8 cellular contexts compared by ENCODE assay signal in the genomic region with DNA sequence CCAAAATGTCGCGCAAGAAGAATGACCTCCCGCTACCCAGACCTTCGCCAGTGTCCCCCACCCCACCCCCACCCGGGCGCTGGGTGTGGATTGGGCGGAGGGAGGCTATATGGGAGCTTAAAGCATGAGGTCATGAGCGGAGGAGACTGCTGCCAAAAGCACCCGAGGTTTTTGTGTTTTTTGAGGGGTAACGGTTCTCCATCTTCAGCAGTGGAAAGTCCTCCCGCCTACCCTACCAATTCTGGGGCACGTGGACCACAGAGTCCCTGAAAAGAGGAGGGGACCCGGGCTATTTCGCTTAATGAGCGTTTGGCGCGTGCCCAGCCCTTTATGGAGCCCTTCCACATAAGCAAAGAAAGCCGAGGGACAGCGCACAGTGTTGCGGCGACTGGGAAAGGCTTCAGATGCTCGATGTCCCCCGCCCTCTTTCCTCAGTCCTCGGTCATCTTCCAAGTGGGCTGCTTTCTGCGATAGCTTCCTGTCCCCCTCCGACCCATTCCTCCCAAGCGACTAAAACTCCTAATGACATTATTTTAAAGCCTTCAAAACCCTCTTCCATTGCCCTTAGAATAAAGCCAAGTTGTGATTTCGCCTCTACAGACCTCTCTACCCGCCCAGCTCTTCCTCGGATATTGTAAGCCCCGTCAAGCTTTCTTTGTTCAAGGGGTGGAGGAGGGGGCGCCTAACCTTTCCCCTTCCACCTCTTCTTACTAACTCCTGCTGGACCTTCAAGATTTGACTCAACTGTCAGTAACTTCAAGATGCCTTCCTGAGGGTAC. TPM values are rescaled to one million over a fixed set of nuclear protein-coding genes. Genes with fewer than 3 reads are reported as not detected.
A peak's percentile ranks its signal among the peaks of the same experiment; 100 is the strongest.
DNase-seq lines count a peak whose midpoint lies in the region; TF ChIP-seq lines count a peak whose summit lies in the region.

No MANE protein-coding gene starts in this region.

- peaks cover 27% of the 10 kb centered on the region for H3K4me1 ChIP-seq in OCI-LY1 (ENCODE audit: insufficient read depth, low read length, severe bottlenecking)

- no peak overlapping the region for H3K27ac ChIP-seq in OCI-LY1 (ENCODE audit: low read depth, low read length, poor library complexity, severe bottlenecking)

- peaks cover 14% of the 10 kb centered on the region for H3K27me3 Mint-ChIP-seq in activated CD4-positive, alpha-beta T cell treated with anti-CD3 and anti-CD28 coated beads, Interleukin-2, amount 10 ng/mL, durations not matched to agents 7 days and 5 days
- H3K27me3 Mint-ChIP-seq in type B pancreatic cell, result peaks cover 3% of the 10 kb centered on the region

- no peak overlapping the region for H2AFZ ChIP-seq in OCI-LY1 (ENCODE audit: low read length)

- H3K9me3 Mint-ChIP-seq in activated CD4-positive, alpha-beta T cell treated with anti-CD3 and anti-CD28 coated beads, Interleukin-2, amount 10 ng/mL, durations not matched to agents 7 days and 5 days, result no peaks in the 10 kb centered on the region
- no peaks in the 10 kb centered on the region for H3K9me3 Mint-ChIP-seq in type B pancreatic cell

- no peaks in the 10 kb centered on the region for H3K9me2 ChIP-seq in OCI-LY1 (ENCODE audit: low read depth, low read length)

- H3K4me1 Mint-ChIP-seq in activated CD4-positive, alpha-beta T cell treated with anti-CD3 and anti-CD28 coated beads, Interleukin-2, amount 10 ng/mL, durations not matched to agents 7 days and 5 days, result peaks cover 25% of the 10 kb centered on the region
- peaks cover 27% of the 10 kb centered on the region for H3K4me1 Mint-ChIP-seq in type B pancreatic cell (ENCODE audit: unreplicated experiment)

- no peaks in the 10 kb centered on the region for H3F3A ChIP-seq in OCI-LY1 (ENCODE audit: insufficient read depth, low read length)

- peak overlapping the region; percentile 72 for H3K4me2 ChIP-seq in OCI-LY1 (ENCODE audit: low read length)

- H4K20me1 ChIP-seq in OCI-LY1 (ENCODE audit: insufficient read depth, low read length), result no peaks in the 10 kb centered on the region

- peaks cover 5% of the 10 kb centered on the region for H3K27me3 ChIP-seq in OCI-LY1 (ENCODE audit: insufficient read depth, low read length)

- no peaks in the 10 kb centered on the region for H3K36me3 ChIP-seq in OCI-LY1 (ENCODE audit: insufficient read depth, low read length)

- DNase-seq in activated CD4-positive, alpha-beta T cell treated with anti-CD3 and anti-CD28 coated beads, Interleukin-2, amount 10 ng/mL, durations not matched to agents 7 days and 5 days, result peak; percentile 18
- no peak for DNase-seq in activated CD4-positive, alpha-beta T cell treated with anti-CD3 and anti-CD28 coated beads, Interleukin-2, amount 50 U/mL, for 1 hour
- DNase-seq in dedifferentiated amniotic fluid mesenchymal stem cell (ENCODE audit: extremely low spot score), result peak; percentile 25
- peak; percentile 12 to 31 for DNase-seq in lung microvascular endothelial cell (ENCODE audit: low read depth in 2 of 2)
- no peak for DNase-seq in type B pancreatic cell (ENCODE audit: extremely low spot score, unreplicated experiment)
- DNase-seq in HPDE6-E6E7 (ENCODE audit: extremely low spot score), result no peak
- no peak for DNase-seq in GDM1 (lab: John Stamatoyannopoulos, UW)

- POLR2A ChIA-PET in activated CD4-positive, alpha-beta T cell treated with anti-CD3 and anti-CD28 coated beads, Interleukin-2, amount 10 ng/mL, durations not matched to agents 7 days and 5 days (lab: Charles Lee), result no interaction called here

- H3K9ac ChIP-seq in OCI-LY1 (ENCODE audit: low read length), result no peak overlapping the region; the same call in 1 of the 2 replicates

- H3K79me2 ChIP-seq in OCI-LY1 (ENCODE audit: insufficient read depth, low read length), result no peaks in the 10 kb centered on the region

- peak overlapping the region; percentile 92 for H3K4me3 Mint-ChIP-seq in activated CD4-positive, alpha-beta T cell treated with anti-CD3 and anti-CD28 coated beads, Interleukin-2, amount 10 ng/mL, durations not matched to agents 7 days and 5 days
- peak overlapping the region; percentile 99 for H3K4me3 Mint-ChIP-seq in type B pancreatic cell

- H3K4me3 ChIP-seq in OCI-LY1 (ENCODE audit: low read depth, low read length, poor library complexity, severe bottlenecking), result peak overlapping the region; percentile 60

- H3K9me3 ChIP-seq in OCI-LY1 (ENCODE audit: low read length), result no peaks in the 10 kb centered on the region

- peak overlapping the region; percentile 55 for H3K27ac Mint-ChIP-seq in activated CD4-positive, alpha-beta T cell treated with anti-CD3 and anti-CD28 coated beads, Interleukin-2, amount 10 ng/mL, durations not matched to agents 7 days and 5 days
- peak overlapping the region; percentile 88 for H3K27ac Mint-ChIP-seq in type B pancreatic cell

- CTCF ChIA-PET in activated CD4-positive, alpha-beta T cell treated with anti-CD3 and anti-CD28 coated beads, Interleukin-2, amount 10 ng/mL, durations not matched to agents 7 days and 5 days (lab: Charles Lee), result interaction anchor here (0.8 to 2.7 kb wide), 5 partner anchors 11 to 94 kb away, joined by 3 to 11 read pairs (median 3); no protein-coding TSS in a partner anchor

- peaks cover 8% of the 10 kb centered on the region for H3K36me3 Mint-ChIP-seq in activated CD4-positive, alpha-beta T cell treated with anti-CD3 and anti-CD28 coated beads, Interleukin-2, amount 10 ng/mL, durations not matched to agents 7 days and 5 days (ENCODE audit: low read depth)
- no peaks in the 10 kb centered on the region for H3K36me3 Mint-ChIP-seq in type B pancreatic cell

- TF ChIP-seq CTCF in OCI-LY1 (IDR thresholded peaks at IDR 0.05; ENCODE audit: low read length) (no peak), type B pancreatic cell (conservative IDR thresholded peaks at IDR 0.05) (no peak)

RNA-seq across cellular contexts. Expression of gene TRERF1, which starts 2.1 kb away (rescaled TPM):
- total RNA-seq in activated CD4-positive, alpha-beta T cell treated with anti-CD3 and anti-CD28 coated beads, Interleukin-2, amount 10 ng/mL, durations not matched to agents 7 days and 5 days, result 10 to 100 TPM; 18.6 to 20.3 TPM
- total RNA-seq in lung microvascular endothelial cell, result not detected in 2 replicates
- total RNA-seq in type B pancreatic cell (ENCODE audit: low replicate concordance), result 9.7 and 13.2 TPM in 2 replicates

Comparison
In these comparisons a context has a peak if more than half of its experiments do, and no peak if none do; other contexts are left out.
1. DNase-seq: peak in activated CD4-positive, alpha-beta T cell treated with anti-CD3 and anti-CD28 coated beads, Interleukin-2, amount 10 ng/mL, durations not matched to agents 7 days and 5 days (single experiment), dedifferentiated amniotic fluid mesenchymal stem cell (single experiment) and lung microvascular endothelial cell (2 of 2); none in activated CD4-positive, alpha-beta T cell treated with anti-CD3 and anti-CD28 coated beads, Interleukin-2, amount 50 U/mL, for 1 hour (single experiment), type B pancreatic cell (single experiment), HPDE6-E6E7 (single experiment) and GDM1 (single experiment).
2. RNA of gene TRERF1, which starts 2.1 kb away (total RNA-seq): 18.6 to 20.3 TPM in activated CD4-positive, alpha-beta T cell treated with anti-CD3 and anti-CD28 coated beads, Interleukin-2, amount 10 ng/mL, durations not matched to agents 7 days and 5 days and 9.7 to 13.2 TPM in type B pancreatic cell; not detected in lung microvascular endothelial cell; every median in the first group is over 10 times any median in the second.